ENCODE assay signal across 18 cellular contexts in the genomic region with DNA sequence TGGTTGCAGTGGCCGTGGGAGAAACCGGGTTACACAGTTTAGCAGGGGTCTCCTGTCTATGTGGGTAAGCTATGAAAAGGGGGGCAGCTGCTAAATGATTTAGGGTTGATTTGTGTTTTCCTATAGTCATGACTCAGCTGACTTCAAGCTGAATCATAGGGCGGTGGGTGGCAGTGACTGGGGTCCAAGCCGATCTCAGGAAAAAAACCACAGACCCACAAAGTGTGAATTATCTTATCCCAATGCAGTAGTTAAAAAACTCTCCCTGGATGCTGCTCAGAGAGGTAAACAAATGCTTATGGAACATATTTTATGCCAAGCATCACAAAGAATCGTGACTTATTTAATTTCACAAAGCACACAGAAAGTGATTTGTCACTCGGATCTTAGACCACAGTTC. TPM values are rescaled to one million over a fixed set of nuclear protein-coding genes. Genes with fewer than 3 reads are reported as not detected.
A peak's percentile ranks its signal among the peaks of the same experiment; 100 is the strongest.
DNase-seq lines count a peak whose midpoint lies in the region; ATAC-seq and TF ChIP-seq lines count a peak whose summit lies in the region.
"Had no signal": no experiment of that assay in that cellular context is flagged by ENCODE, and none has a peak within 500 bp of the region (broad histone marks: within the 10 kb centered on the region; RNA-seq: fewer than 3 reads in every experiment).

No MANE protein-coding gene starts in this region.

- H4K20me1 ChIP-seq in PC-3 (ENCODE audit: low read length): no peaks in the 10 kb centered on the region
- H4K20me1 ChIP-seq: BLaER1 treated with 17β-estradiol and CSF1 and Interleukin-3, amounts not matched to agents 10 nM and 100 nM had no signal

- no peak overlapping the region for H3K9ac ChIP-seq in PC-3 (ENCODE audit: low read length)
- H3K9ac ChIP-seq: BLaER1 treated with 17β-estradiol and CSF1 and Interleukin-3, amounts not matched to agents 10 nM and 100 nM had no signal

- H2AFZ ChIP-seq in PC-3 (ENCODE audit: low read length): peak overlapping the region; percentile 9; the same call in 1 of the 2 replicates

- in situ Hi-C loops in brain microvascular endothelial cell (cut with HindIII; ENCODE audit: low pct_ligation_motif_present, low sequenced_read_pairs): no loop called here

- H3K4me3 Mint-ChIP-seq in activated naive CD8-positive, alpha-beta T cell treated with anti-CD3 and anti-CD28 coated beads for 36 hours: no peak overlapping the region
- H3K4me3 Mint-ChIP-seq in osteocyte (ENCODE audit: unreplicated experiment): no peak overlapping the region
- H3K4me3 Mint-ChIP-seq: CD8-positive, alpha-beta memory T cell had no signal

- H3K27ac Mint-ChIP-seq in activated naive CD8-positive, alpha-beta T cell treated with anti-CD3 and anti-CD28 coated beads for 36 hours: no peak overlapping the region
- H3K27ac Mint-ChIP-seq in osteocyte (ENCODE audit: unreplicated experiment): no peak overlapping the region
- H3K27ac Mint-ChIP-seq: CD8-positive, alpha-beta memory T cell had no signal

- no peaks in the 10 kb centered on the region for H3F3A ChIP-seq in PC-3 (ENCODE audit: low read length, unreplicated experiment)

- no peak overlapping the region for H3K4me3 ChIP-seq in PC-3 (ENCODE audit: low read length)
- H3K4me3 ChIP-seq in brain microvascular endothelial cell (ENCODE audit: low read depth, low read length): no peak overlapping the region
- no peak overlapping the region for H3K4me3 ChIP-seq in skeletal muscle cell (ENCODE audit: low read depth, low read length)
- H3K4me3 ChIP-seq: A549; BLaER1 treated with 17β-estradiol and CSF1 and Interleukin-3, amounts not matched to agents 10 nM and 100 nM had no signal

- H3K36me3 Mint-ChIP-seq in activated naive CD8-positive, alpha-beta T cell treated with anti-CD3 and anti-CD28 coated beads for 36 hours: no peaks in the 10 kb centered on the region
- H3K36me3 Mint-ChIP-seq in osteocyte (ENCODE audit: unreplicated experiment): no peaks in the 10 kb centered on the region
- H3K36me3 Mint-ChIP-seq: CD8-positive, alpha-beta memory T cell had no signal

- POLR2A ChIA-PET in PC-3 (lab: Charles Lee; ENCODE audit: unreplicated experiment): no interaction called here

- H3K27me3 Mint-ChIP-seq in activated naive CD8-positive, alpha-beta T cell treated with anti-CD3 and anti-CD28 coated beads for 36 hours: peaks cover 39% of the 10 kb centered on the region
- H3K27me3 Mint-ChIP-seq in osteocyte (ENCODE audit: unreplicated experiment): peaks cover 44% of the 10 kb centered on the region

- peaks cover 2% of the 10 kb centered on the region for H3K4me1 Mint-ChIP-seq in activated naive CD8-positive, alpha-beta T cell treated with anti-CD3 and anti-CD28 coated beads for 36 hours
- peaks cover 4% of the 10 kb centered on the region for H3K4me1 Mint-ChIP-seq in osteocyte (ENCODE audit: unreplicated experiment)
- H3K4me1 Mint-ChIP-seq: CD8-positive, alpha-beta memory T cell had no signal

- H3K9me2 ChIP-seq in PC-3 (replicated peaks; ENCODE audit: low read length): no peaks in the 10 kb centered on the region

- no peaks in the 10 kb centered on the region for H3K79me2 ChIP-seq in PC-3 (ENCODE audit: low read length)

- no peaks in the 10 kb centered on the region for H3K9me3 ChIP-seq in PC-3 (ENCODE audit: low read length)
- H3K9me3 ChIP-seq: A549; BLaER1 treated with 17β-estradiol and CSF1 and Interleukin-3, amounts not matched to agents 10 nM and 100 nM had no signal

- DNase-seq in EL (peak; percentile 23), PC-3 (peak; percentile 22), brain microvascular endothelial cell (peak; percentile 16), skeletal muscle cell (ENCODE audit: low read depth) (peak; percentile 13), NCI-H524 (lab: John Stamatoyannopoulos, UW) (no peak), GOT3 (lab: John Stamatoyannopoulos, UW) (no peak), osteocyte (ENCODE audit: extremely low spot score, unreplicated experiment) (no peak)
- no peak for DNase-seq in activated naive CD8-positive, alpha-beta T cell treated with anti-CD3 and anti-CD28 coated beads for 36 hours
- DNase-seq: CD8-positive, alpha-beta memory T cell; DMS53; HCEC 1CT; NCI-H1417; NCI-H187; NCI-H2107; NCI-H2227 treated with DMSO at 0.1 percent for 48 hours; NCI-H510A treated with DMSO at 0.1 percent for 48 hours had no signal

- ATAC-seq in PC-3: peak; percentile 43
- ATAC-seq: A549 had no signal

- no peak overlapping the region for H3K27ac ChIP-seq in PC-3 (ENCODE audit: low read length)
- H3K27ac ChIP-seq in brain microvascular endothelial cell: no peak overlapping the region
- H3K27ac ChIP-seq: A549; BLaER1 treated with 17β-estradiol and CSF1 and Interleukin-3, amounts not matched to agents 10 nM and 100 nM had no signal

- H3K4me2 ChIP-seq in PC-3 (ENCODE audit: low read length): peak overlapping the region; percentile 8; the same call in 1 of the 2 replicates
- H3K4me2 ChIP-seq: A549 had no signal

- peaks cover 14% of the 10 kb centered on the region; the same call in 1 of the 2 replicates for H3K27me3 ChIP-seq in PC-3 (ENCODE audit: low read length)
- H3K27me3 ChIP-seq in brain microvascular endothelial cell (replicated peaks): no peaks in the 10 kb centered on the region

- CTCF ChIA-PET in PC-3 (lab: Charles Lee): no interaction called here

- intact Hi-C loops in PC-3 (cut with micrococcal nuclease): no loop called here

- TF ChIP-seq CTCF in PC-3 (conservative IDR thresholded peaks at IDR 0.05; ENCODE audit: low read depth, low read length) (no peak), brain microvascular endothelial cell (IDR thresholded peaks at IDR 0.05; ENCODE audit: low read depth, low read length, missing control alignments) (no peak), osteocyte (IDR thresholded peaks at IDR 0.05) (no peak)

- H3K36me3 ChIP-seq in PC-3 (ENCODE audit: low read depth, low read length): no peaks in the 10 kb centered on the region
- H3K36me3 ChIP-seq in brain microvascular endothelial cell (replicated peaks): no peaks in the 10 kb centered on the region
- H3K36me3 ChIP-seq: BLaER1 treated with 17β-estradiol and CSF1 and Interleukin-3, amounts not matched to agents 10 nM and 100 nM had no signal

- BruUV-seq in PC-3 (replicated peaks; lab: Mats Ljungman, UMichigan): no TSS peak

- H3K9me3 Mint-ChIP-seq in activated naive CD8-positive, alpha-beta T cell treated with anti-CD3 and anti-CD28 coated beads for 36 hours: no peaks in the 10 kb centered on the region
- no peaks in the 10 kb centered on the region for H3K9me3 Mint-ChIP-seq in osteocyte (ENCODE audit: unreplicated experiment)

- peaks cover 9% of the 10 kb centered on the region for H3K4me1 ChIP-seq in PC-3 (ENCODE audit: insufficient read depth, low read length)
- H3K4me1 ChIP-seq: A549 had no signal

RNA-seq across cellular contexts. Expression of gene TOPAZ1, which starts 18.4 kb away (rescaled TPM):
- total RNA-seq in PC-3 (2014; rRNA removed): not detected in 2 replicates
- not detected for total RNA-seq in activated naive CD8-positive, alpha-beta T cell treated with anti-CD3 and anti-CD28 coated beads for 36 hours
- total RNA-seq in osteocyte: not detected in 2 replicates
- total RNA-seq: CD8-positive, alpha-beta memory T cell had no signal

Comparison
In these comparisons a context has a peak if more than half of its experiments do, and no peak if none do; other contexts are left out.
1. DNase-seq: peak in EL (single experiment), PC-3 (single experiment), brain microvascular endothelial cell (single experiment) and skeletal muscle cell (single experiment); none in NCI-H524 (0 of 2), GOT3 (single experiment), activated naive CD8-positive, alpha-beta T cell treated with anti-CD3 and anti-CD28 coated beads for 36 hours (single experiment) and osteocyte (single experiment).